ENCODE assay signal across 1 cellular context in the genomic region with DNA sequence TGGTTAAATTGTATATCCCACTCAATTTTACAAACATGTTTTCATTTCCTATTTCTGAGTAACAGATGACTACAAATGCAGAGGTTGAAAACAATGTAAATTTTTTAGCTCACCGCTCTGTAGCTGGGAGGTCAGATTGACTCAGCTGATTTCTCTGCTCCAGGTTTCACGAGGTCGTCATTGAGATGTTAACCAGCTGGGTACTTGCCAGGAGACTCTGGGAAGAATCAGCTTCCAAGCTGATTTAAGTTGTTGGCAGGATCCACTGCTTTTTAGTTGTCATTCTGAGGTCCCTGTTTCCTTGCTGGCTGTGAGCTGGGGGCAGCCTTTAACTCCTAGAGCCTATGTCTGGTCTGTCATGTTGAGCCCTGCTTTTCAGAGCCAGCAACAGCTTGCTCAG.
TF ChIP-seq lines count a peak whose summit lies in the region.

No MANE protein-coding gene starts in this region.

TF ChIP-seq in WTC11, 78 proteins besides CTCF, POLR2A, EP300 and RAD21 (continued from another document):
- TF ChIP-seq ZNF532 (CRISPR knock-in tag; IDR thresholded peaks at IDR 0.05; ENCODE audit: borderline replicate concordance) (no peak), HMGXB4 (CRISPR knock-in tag; IDR thresholded peaks at IDR 0.05) (no peak), ARID4B (CRISPR knock-in tag; IDR thresholded peaks at IDR 0.05; ENCODE audit: borderline replicate concordance) (no peak), SMAD3 (CRISPR knock-in tag; IDR thresholded peaks at IDR 0.05; ENCODE audit: borderline replicate concordance) (no peak), ZNF138 (CRISPR knock-in tag; conservative IDR thresholded peaks at IDR 0.05) (no peak), ELF4 (CRISPR knock-in tag; IDR thresholded peaks at IDR 0.05; ENCODE audit: low read depth) (no peak), FOXP1 (CRISPR knock-in tag; IDR thresholded peaks at IDR 0.05; ENCODE audit: borderline replicate concordance) (no peak), NFYB (CRISPR knock-in tag; conservative IDR thresholded peaks at IDR 0.05; ENCODE audit: low read depth) (no peak), OVOL2 (CRISPR knock-in tag; IDR thresholded peaks at IDR 0.05; ENCODE audit: borderline replicate concordance) (no peak), FOXJ3 (CRISPR knock-in tag; IDR thresholded peaks at IDR 0.05; ENCODE audit: borderline replicate concordance) (no peak), GABPB1 (CRISPR knock-in tag; IDR thresholded peaks at IDR 0.05) (no peak)
- TF ChIP-seq, protein P1, sequence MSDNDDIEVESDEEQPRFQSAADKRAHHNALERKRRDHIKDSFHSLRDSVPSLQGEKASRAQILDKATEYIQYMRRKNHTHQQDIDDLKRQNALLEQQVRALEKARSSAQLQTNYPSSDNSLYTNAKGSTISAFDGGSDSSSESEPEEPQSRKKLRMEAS (CRISPR knock-in tag; IDR thresholded peaks at IDR 0.05) = no peak
- TF ChIP-seq, protein P2, sequence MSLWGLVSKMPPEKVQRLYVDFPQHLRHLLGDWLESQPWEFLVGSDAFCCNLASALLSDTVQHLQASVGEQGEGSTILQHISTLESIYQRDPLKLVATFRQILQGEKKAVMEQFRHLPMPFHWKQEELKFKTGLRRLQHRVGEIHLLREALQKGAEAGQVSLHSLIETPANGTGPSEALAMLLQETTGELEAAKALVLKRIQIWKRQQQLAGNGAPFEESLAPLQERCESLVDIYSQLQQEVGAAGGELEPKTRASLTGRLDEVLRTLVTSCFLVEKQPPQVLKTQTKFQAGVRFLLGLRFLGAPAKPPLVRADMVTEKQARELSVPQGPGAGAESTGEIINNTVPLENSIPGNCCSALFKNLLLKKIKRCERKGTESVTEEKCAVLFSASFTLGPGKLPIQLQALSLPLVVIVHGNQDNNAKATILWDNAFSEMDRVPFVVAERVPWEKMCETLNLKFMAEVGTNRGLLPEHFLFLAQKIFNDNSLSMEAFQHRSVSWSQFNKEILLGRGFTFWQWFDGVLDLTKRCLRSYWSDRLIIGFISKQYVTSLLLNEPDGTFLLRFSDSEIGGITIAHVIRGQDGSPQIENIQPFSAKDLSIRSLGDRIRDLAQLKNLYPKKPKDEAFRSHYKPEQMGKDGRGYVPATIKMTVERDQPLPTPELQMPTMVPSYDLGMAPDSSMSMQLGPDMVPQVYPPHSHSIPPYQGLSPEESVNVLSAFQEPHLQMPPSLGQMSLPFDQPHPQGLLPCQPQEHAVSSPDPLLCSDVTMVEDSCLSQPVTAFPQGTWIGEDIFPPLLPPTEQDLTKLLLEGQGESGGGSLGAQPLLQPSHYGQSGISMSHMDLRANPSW (CRISPR knock-in tag; conservative IDR thresholded peaks at IDR 0.05; ENCODE audit: low read depth) = no peak
- TF ChIP-seq, protein P3, sequence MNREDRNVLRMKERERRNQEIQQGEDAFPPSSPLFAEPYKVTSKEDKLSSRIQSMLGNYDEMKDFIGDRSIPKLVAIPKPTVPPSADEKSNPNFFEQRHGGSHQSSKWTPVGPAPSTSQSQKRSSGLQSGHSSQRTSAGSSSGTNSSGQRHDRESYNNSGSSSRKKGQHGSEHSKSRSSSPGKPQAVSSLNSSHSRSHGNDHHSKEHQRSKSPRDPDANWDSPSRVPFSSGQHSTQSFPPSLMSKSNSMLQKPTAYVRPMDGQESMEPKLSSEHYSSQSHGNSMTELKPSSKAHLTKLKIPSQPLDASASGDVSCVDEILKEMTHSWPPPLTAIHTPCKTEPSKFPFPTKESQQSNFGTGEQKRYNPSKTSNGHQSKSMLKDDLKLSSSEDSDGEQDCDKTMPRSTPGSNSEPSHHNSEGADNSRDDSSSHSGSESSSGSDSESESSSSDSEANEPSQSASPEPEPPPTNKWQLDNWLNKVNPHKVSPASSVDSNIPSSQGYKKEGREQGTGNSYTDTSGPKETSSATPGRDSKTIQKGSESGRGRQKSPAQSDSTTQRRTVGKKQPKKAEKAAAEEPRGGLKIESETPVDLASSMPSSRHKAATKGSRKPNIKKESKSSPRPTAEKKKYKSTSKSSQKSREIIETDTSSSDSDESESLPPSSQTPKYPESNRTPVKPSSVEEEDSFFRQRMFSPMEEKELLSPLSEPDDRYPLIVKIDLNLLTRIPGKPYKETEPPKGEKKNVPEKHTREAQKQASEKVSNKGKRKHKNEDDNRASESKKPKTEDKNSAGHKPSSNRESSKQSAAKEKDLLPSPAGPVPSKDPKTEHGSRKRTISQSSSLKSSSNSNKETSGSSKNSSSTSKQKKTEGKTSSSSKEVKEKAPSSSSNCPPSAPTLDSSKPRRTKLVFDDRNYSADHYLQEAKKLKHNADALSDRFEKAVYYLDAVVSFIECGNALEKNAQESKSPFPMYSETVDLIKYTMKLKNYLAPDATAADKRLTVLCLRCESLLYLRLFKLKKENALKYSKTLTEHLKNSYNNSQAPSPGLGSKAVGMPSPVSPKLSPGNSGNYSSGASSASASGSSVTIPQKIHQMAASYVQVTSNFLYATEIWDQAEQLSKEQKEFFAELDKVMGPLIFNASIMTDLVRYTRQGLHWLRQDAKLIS (CRISPR knock-in tag; IDR thresholded peaks at IDR 0.05; ENCODE audit: borderline replicate concordance) = no peak
- TF ChIP-seq, protein P4, sequence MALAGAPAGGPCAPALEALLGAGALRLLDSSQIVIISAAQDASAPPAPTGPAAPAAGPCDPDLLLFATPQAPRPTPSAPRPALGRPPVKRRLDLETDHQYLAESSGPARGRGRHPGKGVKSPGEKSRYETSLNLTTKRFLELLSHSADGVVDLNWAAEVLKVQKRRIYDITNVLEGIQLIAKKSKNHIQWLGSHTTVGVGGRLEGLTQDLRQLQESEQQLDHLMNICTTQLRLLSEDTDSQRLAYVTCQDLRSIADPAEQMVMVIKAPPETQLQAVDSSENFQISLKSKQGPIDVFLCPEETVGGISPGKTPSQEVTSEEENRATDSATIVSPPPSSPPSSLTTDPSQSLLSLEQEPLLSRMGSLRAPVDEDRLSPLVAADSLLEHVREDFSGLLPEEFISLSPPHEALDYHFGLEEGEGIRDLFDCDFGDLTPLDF (CRISPR knock-in tag; IDR thresholded peaks at IDR 0.05) = no peak
